26 cellular contexts compared by ENCODE assay signal in the genomic region with DNA sequence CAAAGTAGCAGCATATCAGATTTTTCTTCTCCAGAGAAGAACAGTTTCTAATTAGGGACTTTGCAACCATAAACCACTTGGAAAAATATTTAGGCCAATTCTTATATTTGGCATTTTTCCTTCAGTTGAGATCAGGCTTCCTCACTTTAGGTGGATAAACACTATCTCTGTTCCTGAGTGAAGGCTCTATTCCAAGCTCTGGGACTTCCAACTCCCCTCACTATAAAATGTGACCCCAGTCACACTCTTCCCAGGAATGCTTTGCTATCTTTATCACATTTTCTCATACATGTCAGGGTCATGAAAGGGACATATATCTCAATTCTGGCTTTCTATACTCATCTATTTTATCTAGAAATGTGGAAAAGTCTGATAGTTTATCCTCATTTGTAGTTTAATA.
"Had no signal": no experiment of that assay in that cellular context is flagged by ENCODE, and none has a peak within 500 bp of the region (broad histone marks: within the 10 kb centered on the region; RNA-seq: fewer than 3 reads in every experiment).

No MANE protein-coding gene starts in this region.

- H3K36me3 ChIP-seq: left ventricle myocardium inferior, ovary, right atrium auricular region, right lobe of liver, stomach, thyroid gland, transverse colon, upper lobe of left lung, vagina had no signal

- H3K27ac ChIP-seq: left ventricle myocardium inferior, ovary, right atrium auricular region, right lobe of liver, stomach, testis, thyroid gland, transverse colon, upper lobe of left lung, vagina had no signal

- H3K36me3 Mint-ChIP-seq: stimulated activated naive B cell treated with anti-CD40 and anti-IgM and Interleukin-4, amounts not matched to agents 10 μg/mL and 1 μg/mL and 100 μg/mL, for 72 hours had no signal

- H3K27me3 Mint-ChIP-seq: naive thymus-derived CD8-positive, alpha-beta T cell; stimulated activated naive B cell treated with anti-CD40 and anti-IgM and Interleukin-4, amounts not matched to agents 10 μg/mL and 1 μg/mL and 100 μg/mL, for 72 hours had no signal

- ATAC-seq: left colon; mucosa of descending colon; naive thymus-derived CD8-positive, alpha-beta T cell; right lobe of liver; stimulated activated naive B cell treated with anti-CD40 and anti-IgM and Interleukin-4, amounts not matched to agents 10 μg/mL and 1 μg/mL and 100 μg/mL, for 72 hours; stimulated activated naive CD8-positive, alpha-beta T cell treated with anti-CD3 and anti-CD28 coated beads, Interleukin-15, Interleukin-2, amounts not matched to agents 100 U/mL and 50 U/mL, for 24 hours had no signal

- FAIRE-seq: islet of Langerhans, kidney had no signal

- H3K4me1 Mint-ChIP-seq: naive thymus-derived CD8-positive, alpha-beta T cell; stimulated activated naive B cell treated with anti-CD40 and anti-IgM and Interleukin-4, amounts not matched to agents 10 μg/mL and 1 μg/mL and 100 μg/mL, for 72 hours had no signal

- DNase-seq: hippocampal formation; kidney; left colon; left ventricle myocardium inferior; mesendoderm; midbrain; mucosa of descending colon; naive thymus-derived CD8-positive, alpha-beta T cell; ovary; right lobe of liver; stimulated activated CD4-positive, alpha-beta T cell treated with anti-CD3 and anti-CD28 coated beads, Interleukin-12 subunit alpha, Interleukin-12 subunit beta, amount 100 ng/mL, for 4 hours; stimulated activated CD4-positive, alpha-beta T cell treated with anti-CD3 and anti-CD28 coated beads, Interleukin-15, amount 100 ng/mL, for 24 hours; stimulated activated CD4-positive, alpha-beta T cell treated with anti-CD3 and anti-CD28 coated beads, Interleukin-2, amount 100 ng/mL, for 24 hours; stimulated activated CD4-positive, alpha-beta T cell treated with anti-CD3 and anti-CD28 coated beads, Interleukin-4, amount 100 ng/mL, for 1 hour; stimulated activated naive B cell treated with anti-CD40 and anti-IgM and Interleukin-4, amounts not matched to agents 10 μg/mL and 1 μg/mL and 100 μg/mL, for 72 hours; stimulated activated naive CD8-positive, alpha-beta T cell treated with anti-CD3 and anti-CD28 coated beads, Interleukin-15, Interleukin-2, amounts not matched to agents 100 U/mL and 50 U/mL, for 24 hours; stomach; testis; thyroid gland; transverse colon; upper lobe of left lung had no signal

- H3K4me1 ChIP-seq: right atrium auricular region, right lobe of liver, stomach, thyroid gland, transverse colon, upper lobe of left lung, vagina had no signal

- H3K27ac Mint-ChIP-seq: naive thymus-derived CD8-positive, alpha-beta T cell; progenitor cell of endocrine pancreas; stimulated activated naive B cell treated with anti-CD40 and anti-IgM and Interleukin-4, amounts not matched to agents 10 μg/mL and 1 μg/mL and 100 μg/mL, for 72 hours had no signal

- H3K9me3 ChIP-seq: ovary, right lobe of liver, testis, thyroid gland, transverse colon, vagina had no signal

- H3K4me3 Mint-ChIP-seq: naive thymus-derived CD8-positive, alpha-beta T cell; stimulated activated naive B cell treated with anti-CD40 and anti-IgM and Interleukin-4, amounts not matched to agents 10 μg/mL and 1 μg/mL and 100 μg/mL, for 72 hours had no signal

- H3K27me3 ChIP-seq: ovary, right atrium auricular region, right lobe of liver, stomach, testis, thyroid gland, transverse colon, upper lobe of left lung, vagina had no signal

- H3K4me3 ChIP-seq: left ventricle myocardium inferior, lung, mucosa of descending colon, ovary, right atrium auricular region, right lobe of liver, stomach, testis, thyroid gland, transverse colon, upper lobe of left lung, vagina had no signal
